Comparison of ENCODE assay signal across 8 cellular contexts in the genomic region with DNA sequence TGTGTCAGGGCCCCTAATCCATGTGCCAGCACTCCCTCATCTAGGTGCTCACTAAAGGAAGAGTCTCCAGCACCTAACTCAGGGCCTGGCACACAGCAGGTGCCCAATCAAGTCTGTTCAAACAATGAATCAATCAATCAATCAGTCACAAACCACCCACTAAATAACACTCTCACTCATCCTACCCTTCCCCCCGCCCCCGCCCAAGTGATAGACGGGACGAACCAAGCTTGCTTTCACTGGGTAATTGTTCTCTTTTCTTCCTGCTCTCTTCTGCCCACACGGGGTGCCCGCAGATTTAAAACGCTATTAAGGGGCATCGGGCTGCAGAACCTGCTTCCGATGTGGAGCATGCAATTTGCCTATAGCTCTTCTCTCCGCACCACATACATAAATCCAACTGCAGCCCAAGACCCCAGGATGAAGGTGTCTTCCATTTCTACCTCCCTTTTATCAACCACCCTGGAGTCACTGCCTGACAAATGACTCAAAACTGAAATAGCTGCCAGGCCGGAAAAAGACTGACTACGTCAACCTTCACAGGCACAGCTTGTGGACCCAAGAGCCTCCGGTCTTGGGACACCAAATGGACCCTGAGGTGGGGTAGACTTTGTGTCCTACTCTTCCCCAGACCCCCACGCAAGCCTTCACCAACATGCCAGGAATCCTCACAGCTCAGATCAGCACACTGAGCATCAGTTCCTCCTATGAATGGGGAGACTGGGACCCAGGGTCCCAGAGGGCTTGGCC.
DNase-seq lines count a peak whose midpoint lies in the region; ATAC-seq and TF ChIP-seq lines count a peak whose summit lies in the region.

No MANE protein-coding gene starts in this region.

- H3K27me3 ChIP-seq in WERI-Rb-1 (ENCODE audit: insufficient read depth, low read depth, severe bottlenecking), result no peaks in the 10 kb centered on the region

- H3K4me3 ChIP-seq in WERI-Rb-1 (ENCODE audit: low read depth, low read length), result peak overlapping the region; percentile 70
- H3K4me3 ChIP-seq in fibroblast of mammary gland (ENCODE audit: control insufficient read depth, low read depth, low read length), result peak overlapping the region; percentile 69
- H3K4me3 ChIP-seq in skin epidermis, result peak overlapping the region; percentile 80 to 98 (median 93)

- 0 out of 2 replicates have a peak, but pooled peaks cover 2% of the 10 kb centered on the region for H3K36me3 ChIP-seq in WERI-Rb-1

- DNase-seq in ELR (ENCODE audit: low read depth), result peak; percentile 52
- no peak for DNase-seq in WERI-Rb-1
- DNase-seq in fibroblast of mammary gland (ENCODE audit: low read depth), result no peak
- DNase-seq in DMS153 treated with DMSO at 0.1 percent for 48 hours (lab: John Stamatoyannopoulos, UW; ENCODE audit: unreplicated experiment), result no peak
- DNase-seq in GF-D8 (lab: John Stamatoyannopoulos, UW), result no peak

- TF ChIP-seq CTCF in WERI-Rb-1 (IDR thresholded peaks at IDR 0.05; ENCODE audit: low read depth, low read length) (no peak), fibroblast of mammary gland (conservative IDR thresholded peaks at IDR 0.05; ENCODE audit: control insufficient read depth, insufficient read depth, low read depth, low read length) (no peak)

- no peaks in the 10 kb centered on the region for H3K9me3 ChIP-seq in WERI-Rb-1 (ENCODE audit: severe bottlenecking)

- H3K27ac ChIP-seq in WERI-Rb-1 (no peak overlapping the region), skin epidermis (peak overlapping the region in 4 of 21 experiments; percentile 88 to 93 (median 92))

- ATAC-seq in HG03442 (IDR thresholded peaks at IDR 0.05; ENCODE audit: unreplicated experiment), result no peak
- no peak for ATAC-seq in HG03135 (IDR thresholded peaks at IDR 0.05; ENCODE audit: unreplicated experiment)
